Comparison of ENCODE assay signal across 22 cellular contexts in the genomic region with DNA sequence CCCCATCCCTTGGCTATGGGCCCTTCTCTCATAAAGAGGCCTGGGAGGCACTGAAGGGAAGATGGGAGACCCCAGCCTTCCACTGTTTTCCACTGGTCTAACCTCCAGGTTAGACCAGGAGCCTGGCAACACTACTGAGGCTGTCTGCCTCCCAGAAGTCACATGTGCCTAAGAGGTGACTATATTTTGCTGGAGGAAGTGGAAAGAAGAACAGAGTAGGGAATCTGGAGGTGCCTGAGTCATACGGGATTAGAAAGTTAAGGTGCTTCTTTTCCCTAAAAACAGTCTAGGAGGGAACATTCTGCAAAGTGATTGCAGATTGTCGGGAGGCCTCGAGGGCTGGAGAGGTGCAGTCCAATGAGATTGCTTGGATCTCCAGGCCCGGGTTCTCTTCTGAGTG. TPM values are rescaled to one million over a fixed set of nuclear protein-coding genes. Genes with fewer than 3 reads are reported as not detected.
"Had no signal": no experiment of that assay in that cellular context is flagged by ENCODE, and none has a peak within 500 bp of the region (broad histone marks: within the 10 kb centered on the region; RNA-seq: fewer than 3 reads in every experiment).

No MANE protein-coding gene starts in this region.

- H3K36me3 ChIP-seq: esophagus squamous epithelium, pancreas, right lobe of liver, stomach, tibial artery had no signal

- ATAC-seq: left lobe of liver; naive thymus-derived CD8-positive, alpha-beta T cell; pancreas; right lobe of liver; stimulated activated effector memory CD8-positive, alpha-beta T cell treated with anti-CD3 and anti-CD28 coated beads, Interleukin-12 subunit alpha, Interleukin-12 subunit beta, amount 100 ng/mL, for 72 hours had no signal

- FAIRE-seq: endothelial cell of umbilical vein, kidney, pancreas had no signal

- DNase-seq: cerebellar nuclear complex; effector memory CD4-positive, alpha-beta T cell; esophagus squamous epithelium; foreskin melanocyte; kidney; mammary epithelial cell; naive thymus-derived CD8-positive, alpha-beta T cell; nephron progenitor cell; occipital lobe; pancreas; right lobe of liver; stimulated activated CD4-positive, alpha-beta T cell treated with anti-CD3 and anti-CD28 coated beads, Interleukin-12 subunit alpha, Interleukin-12 subunit beta, amount 100 ng/mL, for 4 hours; stimulated activated CD4-positive, alpha-beta T cell treated with anti-CD3 and anti-CD28 coated beads, Interleukin-1b, Interleukin-23, amount 100 ng/mL, for 48 hours; stimulated activated CD4-positive, alpha-beta T cell treated with anti-CD3 and anti-CD28 coated beads, Interleukin-4, amount 100 ng/mL, for 24 hours; stimulated activated naive CD4-positive, alpha-beta T cell treated with Interleukin-2 at 50 U/mL for 16 hours; stomach; testis; tibial artery had no signal

- H3K27me3 ChIP-seq: pancreas, right lobe of liver, stomach, testis, tibial artery had no signal

- H3K4me2 ChIP-seq: smooth muscle cell had no signal

- H3K4me3 ChIP-seq: esophagus squamous epithelium, pancreas, right lobe of liver, smooth muscle cell, stomach, testis, tibial artery had no signal

- H3K4me1 ChIP-seq: pancreas, right lobe of liver had no signal

- H3K27ac ChIP-seq: pancreas, right lobe of liver, stomach, testis, tibial artery had no signal

RNA-seq across cellular contexts. Expression of a gene that starts 4.6 kb away (rescaled TPM):
- polyA plus RNA-seq: endothelial cell of umbilical vein; naive thymus-derived CD8-positive, alpha-beta T cell had no signal
